ENCODE assay signal across 13 cellular contexts in genomic region chr14:68888883-68889282, GRCh38.
"Had no signal": no experiment of that assay in that cellular context is flagged by ENCODE, and none has a peak within 500 bp of the region (broad histone marks: within the 10 kb centered on the region; RNA-seq: fewer than 3 reads in every experiment).

No MANE protein-coding gene starts in this region.

- H3K9me3 ChIP-seq: adrenal gland, heart left ventricle, left lung, upper lobe of left lung had no signal

- ATAC-seq: left lung had no signal

- H3K4me3 ChIP-seq: adrenal gland, heart left ventricle, left lung, skin epidermis, upper lobe of left lung had no signal

- DNase-seq: activated CD4-positive, alpha-beta memory T cell treated with anti-CD3 and anti-CD28 coated beads, Interleukin-2, amount 10 ng/mL, durations not matched to agents 7 days and 5 days; activated CD4-positive, alpha-beta T cell treated with anti-CD3 and anti-CD28 coated beads for 1 hour; activated CD8-positive, alpha-beta memory T cell treated with anti-CD3 and anti-CD28 coated beads, Interleukin-2, amount 50 U/mL, for 48 hours; activated naive CD4-positive, alpha-beta T cell treated with anti-CD3 and anti-CD28 coated beads, Interleukin-2, amount 10 ng/mL, durations not matched to agents 7 days and 5 days; foreskin melanocyte; mesenchymal stem cell; nephron progenitor cell; T-helper 9 cell; upper lobe of left lung had no signal

- H3K4me1 ChIP-seq: adrenal gland, left lung, upper lobe of left lung had no signal

- H3K27me3 ChIP-seq: adrenal gland, heart left ventricle, left lung, upper lobe of left lung had no signal

- H3K27ac ChIP-seq: adrenal gland, left lung, skin epidermis, upper lobe of left lung had no signal
